Comparison of ENCODE assay signal across 11 cellular contexts in the genomic region with DNA sequence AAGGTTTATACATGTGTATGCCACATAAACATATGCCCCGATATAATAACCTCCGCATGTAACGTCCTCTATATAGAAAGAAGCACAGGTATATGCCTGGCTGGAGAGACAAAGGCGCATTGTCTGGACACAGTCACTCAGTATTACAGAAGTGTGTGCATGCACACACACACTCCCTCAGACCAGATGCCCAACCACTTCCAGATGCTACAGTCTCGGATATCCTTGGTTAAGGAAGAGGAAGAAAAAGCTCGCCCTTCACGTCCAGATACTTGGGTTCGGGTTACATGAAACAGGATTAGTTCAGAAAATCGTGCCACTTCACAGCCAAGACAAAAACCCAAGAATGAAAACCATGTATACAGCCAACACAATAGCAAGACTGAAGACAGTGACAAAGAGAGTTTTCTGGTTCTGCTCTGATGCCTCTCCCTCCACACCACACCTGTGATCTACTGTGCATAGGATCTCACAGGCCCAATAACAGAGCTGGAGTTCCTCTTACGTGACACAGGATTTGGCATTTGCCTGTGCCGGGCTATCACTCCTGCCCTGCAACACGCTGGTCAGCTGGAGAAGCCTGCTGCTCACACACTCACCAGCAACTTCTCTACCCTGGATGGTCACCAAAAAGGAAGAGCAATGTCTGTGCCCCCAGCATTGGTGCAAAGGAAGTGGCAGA.
DNase-seq lines count a peak whose midpoint lies in the region; ATAC-seq, FAIRE-seq and TF ChIP-seq lines count a peak whose summit lies in the region.
"Had no signal": no experiment of that assay in that cellular context is flagged by ENCODE, and none has a peak within 500 bp of the region (broad histone marks: within the 10 kb centered on the region; RNA-seq: fewer than 3 reads in every experiment).

No MANE protein-coding gene starts in this region.

- no peak for ATAC-seq in psoas muscle
- ATAC-seq in GM19351 (IDR thresholded peaks at IDR 0.05; ENCODE audit: unreplicated experiment): no peak
- ATAC-seq in GM19395 (IDR thresholded peaks at IDR 0.05; ENCODE audit: unreplicated experiment): no peak
- ATAC-seq in HG03469 (IDR thresholded peaks at IDR 0.05; ENCODE audit: unreplicated experiment): no peak
- ATAC-seq: activated CD8-positive, alpha-beta memory T cell treated with anti-CD3 and anti-CD28 coated beads, Interleukin-2, amount 10 ng/mL, durations not matched to agents 7 days and 5 days had no signal

- no peaks in the 10 kb centered on the region for H3K9me3 ChIP-seq in psoas muscle

- no peak overlapping the region for H3K4me3 ChIP-seq in psoas muscle

- FAIRE-seq in H54 (lab: Jason Lieb, UNC): no peak

- DNase-seq in DMS79 (lab: John Stamatoyannopoulos, UW) (peak; percentile 56), NCI-H2171 treated with DMSO at 0.1 percent for 48 hours (lab: John Stamatoyannopoulos, UW) (peak; percentile 82), epidermal melanocyte (ENCODE audit: insufficient read length, low spot score) (peak; percentile 60), psoas muscle (no peak), H54 (ENCODE audit: insufficient read length, low spot score) (no peak)
- DNase-seq: activated CD8-positive, alpha-beta memory T cell treated with anti-CD3 and anti-CD28 coated beads, Interleukin-2, amount 10 ng/mL, durations not matched to agents 7 days and 5 days; cerebellar nuclear complex; SHP77 treated with DMSO at 0.1 percent for 48 hours had no signal

- intact Hi-C loops in psoas muscle (cut with DNase I): loop anchor here (5.0 to 10.0 kb wide), 3 partner anchors 54 to 71 kb away; no protein-coding TSS in a partner anchor

- TF ChIP-seq CTCF in psoas muscle (IDR thresholded peaks at IDR 0.05): no peak

- WGBS in psoas muscle, 3 donors: 40 to 51% (median 41%) methylated on average over 12 of the region's 12 CpGs

- peaks cover 98% of the 10 kb centered on the region for H3K4me1 ChIP-seq in psoas muscle

- H3K27me3 ChIP-seq in psoas muscle (ENCODE audit: insufficient read depth in 3 of 3, low read length in 2 of 3): no peaks in the 10 kb centered on the region

- no peaks in the 10 kb centered on the region for H3K36me3 ChIP-seq in psoas muscle (ENCODE audit: insufficient read depth in 1 of 2, low read depth in 1 of 2)

- H3K27ac ChIP-seq in psoas muscle: peak overlapping the region; percentile 93

- TF ChIP-seq POLR2A in H54 (IDR thresholded peaks at IDR 0.05; ENCODE audit: low read depth, low read length): no peak

Comparison
In these comparisons a context has a peak if more than half of its experiments do, and no peak if none do; other contexts are left out.
1. DNase-seq: peak in DMS79 (single experiment), NCI-H2171 treated with DMSO at 0.1 percent for 48 hours (single experiment) and epidermal melanocyte (single experiment); none in psoas muscle (0 of 2) and H54 (single experiment).